Comparison of ENCODE assay signal across 9 cellular contexts in genomic region chr3:24680214-24680967, GRCh38.
A peak's percentile ranks its signal among the peaks of the same experiment; 100 is the strongest.
DNase-seq lines count a peak whose midpoint lies in the region; ATAC-seq and TF ChIP-seq lines count a peak whose summit lies in the region.
"Had no signal": no experiment of that assay in that cellular context is flagged by ENCODE, and none has a peak within 500 bp of the region (broad histone marks: within the 10 kb centered on the region; RNA-seq: fewer than 3 reads in every experiment).

No MANE protein-coding gene starts in this region.

- no peaks in the 10 kb centered on the region for H3K9me3 Mint-ChIP-seq in CD4-positive, alpha-beta T cell
- peaks cover 6% of the 10 kb centered on the region for H3K9me3 Mint-ChIP-seq in activated T-helper 2 cell treated with anti-CD3 and anti-CD28 coated beads, Interferon-gamma antibody, Interleukin-2, Interleukin-4, amounts not matched to agents 10 μg/mL and 5 μg/mL and 100 μg/mL, durations not matched to agents 14 hours and 24 hours and 36 hours

- intact Hi-C loops in CD4-positive, alpha-beta T cell (cut with DNase I, micrococcal nuclease): no loop called here
- intact Hi-C loops in activated T-helper 2 cell treated with anti-CD3 and anti-CD28 coated beads, Interferon-gamma antibody, Interleukin-2, Interleukin-4, amounts not matched to agents 10 μg/mL and 5 μg/mL and 100 μg/mL, durations not matched to agents 14 hours and 24 hours and 36 hours (cut with micrococcal nuclease): loop anchor here (2.0 to 10.0 kb wide), 3 partner anchors 186 to 494 kb away; partner anchors contain the start of gene THRB
- intact Hi-C loops in left cardiac atrium (cut with DNase I): loop anchor here in 1 of 2 donors (5.0 to 10.0 kb wide), 3 partner anchors 416 to 683 kb away; no protein-coding TSS in a partner anchor

- POLR2A ChIA-PET in CD4-positive, alpha-beta T cell (lab: Charles Lee): no interaction called here

- no peak overlapping the region for H3K27ac Mint-ChIP-seq in CD4-positive, alpha-beta T cell
- no peak overlapping the region for H3K27ac Mint-ChIP-seq in activated T-helper 2 cell treated with anti-CD3 and anti-CD28 coated beads, Interferon-gamma antibody, Interleukin-2, Interleukin-4, amounts not matched to agents 10 μg/mL and 5 μg/mL and 100 μg/mL, durations not matched to agents 14 hours and 24 hours and 36 hours

- TF ChIP-seq CTCF in CD4-positive, alpha-beta T cell (IDR thresholded peaks at IDR 0.05): peak; percentile 56

- H3K27me3 Mint-ChIP-seq in CD4-positive, alpha-beta T cell: peaks cover 8% of the 10 kb centered on the region
- peaks cover 58% of the 10 kb centered on the region for H3K27me3 Mint-ChIP-seq in activated T-helper 2 cell treated with anti-CD3 and anti-CD28 coated beads, Interferon-gamma antibody, Interleukin-2, Interleukin-4, amounts not matched to agents 10 μg/mL and 5 μg/mL and 100 μg/mL, durations not matched to agents 14 hours and 24 hours and 36 hours (ENCODE audit: low read depth)

- no peaks in the 10 kb centered on the region for H3K36me3 Mint-ChIP-seq in CD4-positive, alpha-beta T cell (ENCODE audit: low read depth)
- no peaks in the 10 kb centered on the region for H3K36me3 Mint-ChIP-seq in activated T-helper 2 cell treated with anti-CD3 and anti-CD28 coated beads, Interferon-gamma antibody, Interleukin-2, Interleukin-4, amounts not matched to agents 10 μg/mL and 5 μg/mL and 100 μg/mL, durations not matched to agents 14 hours and 24 hours and 36 hours (ENCODE audit: low read depth)

- no peaks in the 10 kb centered on the region for H3K9me3 ChIP-seq in CD4-positive, alpha-beta T cell (ENCODE audit: control insufficient read depth, low read length)
- H3K9me3 ChIP-seq: neutrophil had no signal

- no peak overlapping the region for H3K4me3 Mint-ChIP-seq in CD4-positive, alpha-beta T cell
- H3K4me3 Mint-ChIP-seq in activated T-helper 2 cell treated with anti-CD3 and anti-CD28 coated beads, Interferon-gamma antibody, Interleukin-2, Interleukin-4, amounts not matched to agents 10 μg/mL and 5 μg/mL and 100 μg/mL, durations not matched to agents 14 hours and 24 hours and 36 hours (ENCODE audit: low read depth): no peak overlapping the region

- ATAC-seq in CD4-positive, alpha-beta T cell (ENCODE audit: poor library complexity): no peak
- ATAC-seq in GM19025 (IDR thresholded peaks at IDR 0.05; ENCODE audit: low read depth, unreplicated experiment) (peak; percentile 75), HG03064 (IDR thresholded peaks at IDR 0.05; ENCODE audit: low read depth, unreplicated experiment) (peak; percentile 69), left cardiac atrium (peak; percentile 78 to 86)

- H3K4me1 Mint-ChIP-seq in CD4-positive, alpha-beta T cell (ENCODE audit: low read depth): no peaks in the 10 kb centered on the region
- H3K4me1 Mint-ChIP-seq in activated T-helper 2 cell treated with anti-CD3 and anti-CD28 coated beads, Interferon-gamma antibody, Interleukin-2, Interleukin-4, amounts not matched to agents 10 μg/mL and 5 μg/mL and 100 μg/mL, durations not matched to agents 14 hours and 24 hours and 36 hours (ENCODE audit: low read depth): peaks cover 18% of the 10 kb centered on the region

- CTCF ChIA-PET in CD4-positive, alpha-beta T cell (lab: Charles Lee): no interaction called here

- DNase-seq in CD4-positive, alpha-beta T cell: peak in 6 of 10 experiments; percentile 2 to 36 (median 6)
- DNase-seq in NCI-H82 (lab: John Stamatoyannopoulos, UW) (peak; percentile 73), left cardiac atrium (peak; percentile 66), renal cortical epithelial cell (ENCODE audit: low read depth) (peak; percentile 32), DMS79 (lab: John Stamatoyannopoulos, UW) (no peak)
- DNase-seq in activated T-helper 2 cell treated with anti-CD3 and anti-CD28 coated beads, Interferon-gamma antibody, Interleukin-2, Interleukin-4, amounts not matched to agents 10 μg/mL and 5 μg/mL and 100 μg/mL, durations not matched to agents 14 hours and 24 hours and 36 hours (ENCODE audit: low spot score): peak; percentile 26

- H3K27ac ChIP-seq in CD4-positive, alpha-beta T cell (ENCODE audit: low read depth, low read length): no peak overlapping the region
- H3K27ac ChIP-seq: neutrophil had no signal

- no peaks in the 10 kb centered on the region for H3K27me3 ChIP-seq in CD4-positive, alpha-beta T cell (ENCODE audit: control insufficient read depth, insufficient read depth, low read length)
